In genomic region chr9:34123682-34124081, GRCh38 we compare ENCODE assay signal across 9 cellular contexts. TPM values are rescaled to one million over a fixed set of nuclear protein-coding genes. Genes with fewer than 3 reads are reported as not detected.
A peak's percentile ranks its signal among the peaks of the same experiment; 100 is the strongest.
DNase-seq lines count a peak whose midpoint lies in the region; ATAC-seq and TF ChIP-seq lines count a peak whose summit lies in the region.
"Had no signal": no experiment of that assay in that cellular context is flagged by ENCODE, and none has a peak within 500 bp of the region (broad histone marks: within the 10 kb centered on the region; RNA-seq: fewer than 3 reads in every experiment).

No MANE protein-coding gene starts in this region.

- H3K27ac Mint-ChIP-seq in activated naive CD4-positive, alpha-beta T cell treated with anti-CD3 and anti-CD28 coated beads, Interleukin-2, amount 10 ng/mL, durations not matched to agents 7 days and 5 days, result peak overlapping the region; percentile 96
- H3K27ac Mint-ChIP-seq in osteocyte (ENCODE audit: unreplicated experiment), result no peak overlapping the region

- H3K4me3 Mint-ChIP-seq in activated naive CD4-positive, alpha-beta T cell treated with anti-CD3 and anti-CD28 coated beads, Interleukin-2, amount 10 ng/mL, durations not matched to agents 7 days and 5 days, result peak overlapping the region; percentile 96
- peak overlapping the region; percentile 40 for H3K4me3 Mint-ChIP-seq in osteocyte (ENCODE audit: unreplicated experiment)

- peaks cover 47% of the 10 kb centered on the region for H3K4me1 Mint-ChIP-seq in activated naive CD4-positive, alpha-beta T cell treated with anti-CD3 and anti-CD28 coated beads, Interleukin-2, amount 10 ng/mL, durations not matched to agents 7 days and 5 days
- peaks cover 32% of the 10 kb centered on the region for H3K4me1 Mint-ChIP-seq in osteocyte (ENCODE audit: unreplicated experiment)

- H3K27me3 Mint-ChIP-seq in activated naive CD4-positive, alpha-beta T cell treated with anti-CD3 and anti-CD28 coated beads, Interleukin-2, amount 10 ng/mL, durations not matched to agents 7 days and 5 days, result peaks cover 3% of the 10 kb centered on the region
- H3K27me3 Mint-ChIP-seq in osteocyte (ENCODE audit: unreplicated experiment), result no peaks in the 10 kb centered on the region

- TF ChIP-seq CTCF in osteocyte (IDR thresholded peaks at IDR 0.05), result no peak

- peak; percentile 55 for DNase-seq in activated naive CD4-positive, alpha-beta T cell treated with anti-CD3 and anti-CD28 coated beads, Interleukin-2, amount 10 ng/mL, durations not matched to agents 7 days and 5 days
- DNase-seq in osteocyte (ENCODE audit: extremely low spot score, unreplicated experiment) (no peak), NCI-H2081 (lab: John Stamatoyannopoulos, UW) (no peak), NCI-H2227 treated with DMSO at 0.1 percent for 48 hours (lab: John Stamatoyannopoulos, UW) (no peak), NCI-H526 (lab: John Stamatoyannopoulos, UW) (no peak)
- DNase-seq in NK-92 treated with Interleukin-12 subunit alpha and Interleukin-12 subunit beta, amount 100 ng/mL, for 24 hours (lab: John Stamatoyannopoulos, UW), result no peak

- CTCF ChIA-PET in activated naive CD4-positive, alpha-beta T cell treated with anti-CD3 and anti-CD28 coated beads, Interleukin-2, amount 10 ng/mL, durations not matched to agents 7 days and 5 days (lab: Charles Lee), result no interaction called here

- H3K36me3 Mint-ChIP-seq in activated naive CD4-positive, alpha-beta T cell treated with anti-CD3 and anti-CD28 coated beads, Interleukin-2, amount 10 ng/mL, durations not matched to agents 7 days and 5 days, result peaks cover 43% of the 10 kb centered on the region
- H3K36me3 Mint-ChIP-seq in osteocyte (ENCODE audit: unreplicated experiment), result peaks cover 26% of the 10 kb centered on the region

- H3K9me3 Mint-ChIP-seq in activated naive CD4-positive, alpha-beta T cell treated with anti-CD3 and anti-CD28 coated beads, Interleukin-2, amount 10 ng/mL, durations not matched to agents 7 days and 5 days, result no peaks in the 10 kb centered on the region
- H3K9me3 Mint-ChIP-seq in osteocyte (ENCODE audit: unreplicated experiment), result no peaks in the 10 kb centered on the region

- ATAC-seq in GM18861 (IDR thresholded peaks at IDR 0.05; ENCODE audit: unreplicated experiment) (peak; percentile 37), HG03521 (IDR thresholded peaks at IDR 0.05; ENCODE audit: unreplicated experiment) (peak; percentile 32)
- ATAC-seq: pancreas had no signal

RNA-seq across cellular contexts. Expression of gene DCAF12, which starts 2.8 kb away (rescaled TPM):
- total RNA-seq in osteocyte, result 33.9 and 36.6 TPM in 2 replicates

RNA-seq across cellular contexts. Expression of gene UBAP1, which starts 55.2 kb away (rescaled TPM):
- 38.6 and 39.8 TPM in 2 replicates for total RNA-seq in osteocyte
